35 cellular contexts compared by ENCODE assay signal in genomic region chr18:74200780-74201179, GRCh38. TPM values are rescaled to one million over a fixed set of nuclear protein-coding genes. Genes with fewer than 3 reads are reported as not detected.
"Had no signal": no experiment of that assay in that cellular context is flagged by ENCODE, and none has a peak within 500 bp of the region (broad histone marks: within the 10 kb centered on the region; RNA-seq: fewer than 3 reads in every experiment).

No MANE protein-coding gene starts in this region.

- H3K27ac ChIP-seq: ascending aorta, cardiac muscle cell, Peyer's patch, SJSA1, WERI-Rb-1 had no signal

- H3K4me1 ChIP-seq: ascending aorta had no signal

- H3K27ac Mint-ChIP-seq: activated CD8-positive, alpha-beta T cell treated with anti-CD3 and anti-CD28 coated beads for 36 hours; activated naive CD8-positive, alpha-beta T cell treated with anti-CD3 and anti-CD28 coated beads for 36 hours; activated T-cell treated with anti-CD3 and anti-CD28 coated beads, Interleukin-2, amount 50 U/mL, for 72 hours; activated T-helper 17 cell treated with anti-CD3 and anti-CD28 coated beads, Interleukin-2, amount 50 U/mL, for 72 hours; T-cell; T-helper 17 cell had no signal

- H3K4me2 ChIP-seq: SK-N-SH had no signal

- H3K36me3 Mint-ChIP-seq: activated naive CD8-positive, alpha-beta T cell treated with anti-CD3 and anti-CD28 coated beads for 36 hours; T-cell had no signal

- ATAC-seq: activated CD8-positive, alpha-beta T cell treated with anti-CD3 and anti-CD28 coated beads for 36 hours; activated T-cell treated with anti-CD3 and anti-CD28 coated beads, Interleukin-2, amount 50 U/mL, for 72 hours; activated T-helper 17 cell treated with anti-CD3 and anti-CD28 coated beads, Interleukin-2, amount 50 U/mL, for 72 hours; PC-3; T-cell; T-helper 17 cell had no signal

- H3K27me3 Mint-ChIP-seq: activated CD8-positive, alpha-beta T cell treated with anti-CD3 and anti-CD28 coated beads for 36 hours; activated naive CD8-positive, alpha-beta T cell treated with anti-CD3 and anti-CD28 coated beads for 36 hours; activated T-helper 17 cell treated with anti-CD3 and anti-CD28 coated beads, Interleukin-2, amount 50 U/mL, for 72 hours; T-cell had no signal

- H3K9me3 ChIP-seq: ascending aorta, Peyer's patch, SJSA1, SK-N-SH had no signal

- H3K9ac ChIP-seq: SK-N-SH had no signal

- H3K4me3 Mint-ChIP-seq: activated CD8-positive, alpha-beta T cell treated with anti-CD3 and anti-CD28 coated beads for 36 hours; activated naive CD8-positive, alpha-beta T cell treated with anti-CD3 and anti-CD28 coated beads for 36 hours; activated T-cell treated with anti-CD3 and anti-CD28 coated beads, Interleukin-2, amount 50 U/mL, for 72 hours; activated T-helper 17 cell treated with anti-CD3 and anti-CD28 coated beads, Interleukin-2, amount 50 U/mL, for 72 hours; T-cell; T-helper 17 cell had no signal

- DNase-seq: activated CD4-positive, alpha-beta T cell treated with anti-CD3 and anti-CD28 coated beads for 1 hour; activated CD4-positive, alpha-beta T cell treated with anti-CD3 and anti-CD28 coated beads for 48 hours; activated CD4-positive, CD25-positive, alpha-beta regulatory T cell; activated CD8-positive, alpha-beta T cell treated with anti-CD3 and anti-CD28 coated beads for 36 hours; activated effector memory CD4-positive, alpha-beta T cell treated with anti-CD3 and anti-CD28 coated beads, Interleukin-2, amount 50 U/mL, for 16 hours; activated naive CD4-positive, alpha-beta T cell; activated naive CD4-positive, alpha-beta T cell treated with anti-CD3 and anti-CD28 coated beads, Interleukin-2, amount 50 U/mL, for 16 hours; activated naive CD8-positive, alpha-beta T cell treated with anti-CD3 and anti-CD28 coated beads for 36 hours; activated T-cell treated with anti-CD3 and anti-CD28 coated beads, Interleukin-2, amount 50 U/mL, for 1 hour; activated T-cell treated with anti-CD3 and anti-CD28 coated beads, Interleukin-2, amount 50 U/mL, for 72 hours; amygdala; NCI-H1092 treated with DMSO at 0.1 percent for 48 hours; NCI-H1417; NCI-H146; NCI-H187; NCI-H2029 treated with DMSO at 0.1 percent for 48 hours; NCI-H2107; NCI-H2171; NCI-H510A; NCI-H526; NCI-H748 treated with DMSO at 0.1 percent for 48 hours; NK-92 treated with Interleukin-12 subunit alpha and Interleukin-12 subunit beta, amount 100 ng/mL, for 24 hours; PC-3; Peyer's patch; RPMI8226; SHP77 treated with DMSO at 0.1 percent for 48 hours; SK-N-SH; T-cell; T-helper 17 cell; T-helper 9 cell; WERI-Rb-1 had no signal

- H3K36me3 ChIP-seq: ascending aorta, cardiac muscle cell, Peyer's patch, SJSA1, WERI-Rb-1 had no signal

- H3K4me3 ChIP-seq: ascending aorta, cardiac muscle cell, Peyer's patch, SJSA1 had no signal

- H3K27me3 ChIP-seq: ascending aorta, cardiac muscle cell, Peyer's patch, SJSA1 had no signal

- H3K9me3 Mint-ChIP-seq: activated CD8-positive, alpha-beta T cell treated with anti-CD3 and anti-CD28 coated beads for 36 hours; activated naive CD8-positive, alpha-beta T cell treated with anti-CD3 and anti-CD28 coated beads for 36 hours; activated T-cell treated with anti-CD3 and anti-CD28 coated beads, Interleukin-2, amount 50 U/mL, for 72 hours; activated T-helper 17 cell treated with anti-CD3 and anti-CD28 coated beads, Interleukin-2, amount 50 U/mL, for 72 hours; T-cell had no signal

RNA-seq across cellular contexts. Expression of gene FBXO15, which starts 53.1 kb away (rescaled TPM):
- total RNA-seq: ascending aorta, Peyer's patch had no signal
